17 cellular contexts compared by ENCODE assay signal in genomic region chrX:103066606-103067005, GRCh38. TPM values are rescaled to one million over a fixed set of nuclear protein-coding genes. Genes with fewer than 3 reads are reported as not detected.
DNase-seq lines count a peak whose midpoint lies in the region; TF ChIP-seq lines count a peak whose summit lies in the region.
"Had no signal": no experiment of that assay in that cellular context is flagged by ENCODE, and none has a peak within 500 bp of the region (broad histone marks: within the 10 kb centered on the region; RNA-seq: fewer than 3 reads in every experiment).

No MANE protein-coding gene starts in this region.

- DNase-seq in ELR (ENCODE audit: low read depth) (peak; percentile 73), M059J (ENCODE audit: low read depth) (peak; percentile 52), cardiac fibroblast (ENCODE audit: low read depth in 2 of 2) (peak; percentile 15 to 76), foreskin melanocyte (peak; percentile 6), RWPE1 (ENCODE audit: low spot score) (no peak), osteocyte (ENCODE audit: extremely low spot score, unreplicated experiment) (no peak), DMS114 treated with DMSO at 0.1 percent for 48 hours (lab: John Stamatoyannopoulos, UW; ENCODE audit: unreplicated experiment) (no peak)
- DNase-seq in stimulated activated CD4-positive, alpha-beta T cell treated with anti-CD3 and anti-CD28 coated beads, Interleukin-12 subunit alpha, Interleukin-12 subunit beta, amount 100 ng/mL, for 4 hours: no peak
- DNase-seq: C1 segment of cervical spinal cord, DMS153, NCI-H1048, NCI-H1694, NCI-H446 treated with DMSO at 0.1 percent for 48 hours, NCI-H748 treated with DMSO at 0.1 percent for 48 hours, SHP77 had no signal

- CTCF ChIA-PET in RWPE1 (lab: Yijun Ruan, JAX): no interaction called here

- H3K27me3 Mint-ChIP-seq in osteocyte (ENCODE audit: unreplicated experiment): no peaks in the 10 kb centered on the region

- H3K4me1 Mint-ChIP-seq in osteocyte (ENCODE audit: unreplicated experiment): peaks cover 7% of the 10 kb centered on the region

- no peak overlapping the region for H3K27ac ChIP-seq in RWPE1

- H3K4me3 Mint-ChIP-seq in osteocyte (ENCODE audit: unreplicated experiment): no peak overlapping the region

- POLR2A ChIA-PET in RWPE1 (lab: Yijun Ruan, JAX; ENCODE audit: low non-redundant PET): no interaction called here

- H3K4me3 ChIP-seq in cardiac fibroblast (replicated peaks in 1 of 2; ENCODE audit: low read depth in 2 of 2, low read length in 2 of 2): no peak overlapping the region
- H3K4me3 ChIP-seq: HAP-1, K562 had no signal

- H3K27ac Mint-ChIP-seq in osteocyte (ENCODE audit: unreplicated experiment): no peak overlapping the region

- no peaks in the 10 kb centered on the region for H3K36me3 Mint-ChIP-seq in osteocyte (ENCODE audit: unreplicated experiment)

- H3K9me3 Mint-ChIP-seq in osteocyte (ENCODE audit: unreplicated experiment): peaks cover 10% of the 10 kb centered on the region

- no peak for TF ChIP-seq CTCF in cardiac fibroblast (IDR thresholded peaks at IDR 0.05; ENCODE audit: low read depth, low read length)
- TF ChIP-seq CTCF in RWPE1 (conservative IDR thresholded peaks at IDR 0.05; ENCODE audit: low read depth): no peak
- no peak for TF ChIP-seq CTCF in osteocyte (IDR thresholded peaks at IDR 0.05)

RNA-seq across cellular contexts. Expression of gene BEX1, which starts 2.6 kb away (rescaled TPM):
- total RNA-seq in M059J (2014; rRNA removed; shearing (Covaris generic)): 561 and 726 TPM in 2 replicates
- 9.3 and 10.7 TPM in 2 replicates for total RNA-seq in osteocyte
- total RNA-seq: K562 had no signal

RNA-seq across cellular contexts. Expression of gene NXF3, which starts 26.3 kb away (rescaled TPM):
- 1.4 and 5.2 TPM in 2 replicates for total RNA-seq in M059J (2014; rRNA removed; shearing (Covaris generic))
- not detected in 2 replicates for total RNA-seq in osteocyte

Comparison
In these comparisons a context has a peak if more than half of its experiments do, and no peak if none do; other contexts are left out.
1. DNase-seq: peak in ELR (single experiment), M059J (single experiment), cardiac fibroblast (2 of 2) and foreskin melanocyte (single experiment); none in RWPE1 (single experiment), osteocyte (single experiment), stimulated activated CD4-positive, alpha-beta T cell treated with anti-CD3 and anti-CD28 coated beads, Interleukin-12 subunit alpha, Interleukin-12 subunit beta, amount 100 ng/mL, for 4 hours (single experiment) and DMS114 treated with DMSO at 0.1 percent for 48 hours (single experiment).
2. RNA of gene BEX1, which starts 2.6 kb away (total RNA-seq): 561 to 726 TPM in M059J; 9.3 to 10.7 TPM in osteocyte; every median in the first group is over 10 times any median in the second.